In genomic region chr12:19485240-19485639, GRCh38 we compare ENCODE assay signal across 18 cellular contexts. TPM values are rescaled to one million over a fixed set of nuclear protein-coding genes. Genes with fewer than 3 reads are reported as not detected.
A peak's percentile ranks its signal among the peaks of the same experiment; 100 is the strongest.
DNase-seq lines count a peak whose midpoint lies in the region; ATAC-seq and TF ChIP-seq lines count a peak whose summit lies in the region.
"Had no signal": no experiment of that assay in that cellular context is flagged by ENCODE, and none has a peak within 500 bp of the region (broad histone marks: within the 10 kb centered on the region; RNA-seq: fewer than 3 reads in every experiment).

No MANE protein-coding gene starts in this region.

- peaks cover 74% of the 10 kb centered on the region for H3K36me3 Mint-ChIP-seq in stimulated activated naive CD8-positive, alpha-beta T cell treated with anti-CD3 and anti-CD28 coated beads, Interleukin-15, Interleukin-2, amounts not matched to agents 100 ng/mL and 50 ng/mL, for 24 hours (ENCODE audit: low read depth)
- peaks cover 88% of the 10 kb centered on the region for H3K36me3 Mint-ChIP-seq in activated T-helper 2 cell treated with anti-CD3 and anti-CD28 coated beads, Interferon-gamma antibody, Interleukin-2, Interleukin-4, amounts not matched to agents 10 μg/mL and 5 μg/mL and 100 μg/mL, durations not matched to agents 14 hours and 24 hours and 36 hours (ENCODE audit: low read depth)
- H3K36me3 Mint-ChIP-seq in immature natural killer cell: peaks cover 10 to 16% (median 14%) of the 10 kb centered on the region in 3 donors

- intact Hi-C loops in activated T-helper 2 cell treated with anti-CD3 and anti-CD28 coated beads, Interferon-gamma antibody, Interleukin-2, Interleukin-4, amounts not matched to agents 10 μg/mL and 5 μg/mL and 100 μg/mL, durations not matched to agents 14 hours and 24 hours and 36 hours (cut with micrococcal nuclease): no loop called here

- no peak for TF ChIP-seq CTCF in GM10266 (IDR thresholded peaks at IDR 0.05; ENCODE audit: control insufficient read depth, insufficient read depth, low read depth, missing control alignments)

- H3K4me1 Mint-ChIP-seq in stimulated activated naive CD8-positive, alpha-beta T cell treated with anti-CD3 and anti-CD28 coated beads, Interleukin-15, Interleukin-2, amounts not matched to agents 100 ng/mL and 50 ng/mL, for 24 hours (ENCODE audit: low read depth): peaks cover 92% of the 10 kb centered on the region
- H3K4me1 Mint-ChIP-seq in activated T-helper 2 cell treated with anti-CD3 and anti-CD28 coated beads, Interferon-gamma antibody, Interleukin-2, Interleukin-4, amounts not matched to agents 10 μg/mL and 5 μg/mL and 100 μg/mL, durations not matched to agents 14 hours and 24 hours and 36 hours (ENCODE audit: low read depth): peaks cover 52% of the 10 kb centered on the region
- H3K4me1 Mint-ChIP-seq in immature natural killer cell: peaks cover 76 to 98% of the 10 kb centered on the region in 2 donors

- H3K27me3 Mint-ChIP-seq in stimulated activated naive CD8-positive, alpha-beta T cell treated with anti-CD3 and anti-CD28 coated beads, Interleukin-15, Interleukin-2, amounts not matched to agents 100 ng/mL and 50 ng/mL, for 24 hours: no peaks in the 10 kb centered on the region
- H3K27me3 Mint-ChIP-seq in activated T-helper 2 cell treated with anti-CD3 and anti-CD28 coated beads, Interferon-gamma antibody, Interleukin-2, Interleukin-4, amounts not matched to agents 10 μg/mL and 5 μg/mL and 100 μg/mL, durations not matched to agents 14 hours and 24 hours and 36 hours (ENCODE audit: low read depth): no peaks in the 10 kb centered on the region
- H3K27me3 Mint-ChIP-seq in immature natural killer cell (ENCODE audit: low read depth in 3 of 3): peaks cover 0 to 4% (median 4%) of the 10 kb centered on the region in 3 donors

- no peak for DNase-seq in stimulated activated naive CD8-positive, alpha-beta T cell treated with anti-CD3 and anti-CD28 coated beads, Interleukin-15, Interleukin-2, amounts not matched to agents 100 U/mL and 50 U/mL, for 24 hours
- DNase-seq in activated T-helper 2 cell treated with anti-CD3 and anti-CD28 coated beads, Interferon-gamma antibody, Interleukin-2, Interleukin-4, amounts not matched to agents 10 μg/mL and 5 μg/mL and 100 μg/mL, durations not matched to agents 14 hours and 24 hours and 36 hours (ENCODE audit: low spot score): no peak
- DNase-seq in immature natural killer cell: no peak
- DNase-seq in GM10266 (ENCODE audit: extremely low spot score): no peak
- DNase-seq: amygdala, erythroblast, MM.1S, NCI-H1436 treated with DMSO at 0.1 percent for 48 hours, NCI-H2171, NCI-H526 had no signal

- peaks cover 5% of the 10 kb centered on the region for H3K9me3 Mint-ChIP-seq in stimulated activated naive CD8-positive, alpha-beta T cell treated with anti-CD3 and anti-CD28 coated beads, Interleukin-15, Interleukin-2, amounts not matched to agents 100 ng/mL and 50 ng/mL, for 24 hours
- H3K9me3 Mint-ChIP-seq in activated T-helper 2 cell treated with anti-CD3 and anti-CD28 coated beads, Interferon-gamma antibody, Interleukin-2, Interleukin-4, amounts not matched to agents 10 μg/mL and 5 μg/mL and 100 μg/mL, durations not matched to agents 14 hours and 24 hours and 36 hours: peaks cover 8% of the 10 kb centered on the region
- peaks cover 0 to 13% (median 9%) of the 10 kb centered on the region in 6 donors for H3K9me3 Mint-ChIP-seq in immature natural killer cell

- H3K27ac Mint-ChIP-seq in stimulated activated naive CD8-positive, alpha-beta T cell treated with anti-CD3 and anti-CD28 coated beads, Interleukin-15, Interleukin-2, amounts not matched to agents 100 ng/mL and 50 ng/mL, for 24 hours: peak overlapping the region; percentile 34
- H3K27ac Mint-ChIP-seq in activated T-helper 2 cell treated with anti-CD3 and anti-CD28 coated beads, Interferon-gamma antibody, Interleukin-2, Interleukin-4, amounts not matched to agents 10 μg/mL and 5 μg/mL and 100 μg/mL, durations not matched to agents 14 hours and 24 hours and 36 hours: peak overlapping the region; percentile 62
- peak overlapping the region; percentile 7 to 74 (median 50) for H3K27ac Mint-ChIP-seq in immature natural killer cell

- no peak overlapping the region for H3K4me3 Mint-ChIP-seq in stimulated activated naive CD8-positive, alpha-beta T cell treated with anti-CD3 and anti-CD28 coated beads, Interleukin-15, Interleukin-2, amounts not matched to agents 100 ng/mL and 50 ng/mL, for 24 hours
- no peak overlapping the region for H3K4me3 Mint-ChIP-seq in activated T-helper 2 cell treated with anti-CD3 and anti-CD28 coated beads, Interferon-gamma antibody, Interleukin-2, Interleukin-4, amounts not matched to agents 10 μg/mL and 5 μg/mL and 100 μg/mL, durations not matched to agents 14 hours and 24 hours and 36 hours (ENCODE audit: low read depth)
- peak overlapping the region in 3 of 5 donors; percentile 3 to 29 (median 10) for H3K4me3 Mint-ChIP-seq in immature natural killer cell
- H3K4me3 Mint-ChIP-seq: stimulated activated effector memory CD8-positive, alpha-beta T cell treated with anti-CD3 and anti-CD28 coated beads, Interleukin-12 subunit alpha, Interleukin-12 subunit beta, amount 100 ng/mL, for 72 hours had no signal

- no peak for ATAC-seq in stimulated activated naive CD8-positive, alpha-beta T cell treated with anti-CD3 and anti-CD28 coated beads, Interleukin-15, Interleukin-2, amounts not matched to agents 100 U/mL and 50 U/mL, for 24 hours
- ATAC-seq in HG02973 (IDR thresholded peaks at IDR 0.05; ENCODE audit: unreplicated experiment) (no peak), GM18867 (IDR thresholded peaks at IDR 0.05; ENCODE audit: unreplicated experiment) (no peak)
- ATAC-seq: activated CD4-positive, CD25-positive, alpha-beta regulatory T cell treated with anti-CD3 and anti-CD28 coated beads, Interleukin-2, amount 50 U/mL, for 24 hours; gastroesophageal sphincter; GM12878; SK-N-SH treated with all-trans-retinoic acid at 6 μM for 48 hours; stimulated activated effector memory CD8-positive, alpha-beta T cell treated with anti-CD3 and anti-CD28 coated beads, Interleukin-12 subunit alpha, Interleukin-12 subunit beta, amount 100 ng/mL, for 72 hours had no signal

RNA-seq across cellular contexts. Expression of gene AEBP2, which starts 45.9 kb away (rescaled TPM):
- total RNA-seq in activated T-helper 2 cell treated with anti-CD3 and anti-CD28 coated beads, Interferon-gamma antibody, Interleukin-2, Interleukin-4, amounts not matched to agents 10 μg/mL and 5 μg/mL and 100 μg/mL, durations not matched to agents 14 hours and 24 hours and 36 hours: 64.3 and 67.6 TPM in 2 replicates
- 10 to 100 TPM in 2 of 3 donors, 1 to 10 TPM in 1; 5.4 to 14.9 (median 11.8) TPM for polyA plus RNA-seq in immature natural killer cell

Comparison
In these comparisons a context has a peak if more than half of its experiments do, and no peak if none do; other contexts are left out.
1. H3K4me3 Mint-ChIP-seq: peak in immature natural killer cell (3 of 5); none in stimulated activated naive CD8-positive, alpha-beta T cell treated with anti-CD3 and anti-CD28 coated beads, Interleukin-15, Interleukin-2, amounts not matched to agents 100 ng/mL and 50 ng/mL, for 24 hours (single experiment) and activated T-helper 2 cell treated with anti-CD3 and anti-CD28 coated beads, Interferon-gamma antibody, Interleukin-2, Interleukin-4, amounts not matched to agents 10 μg/mL and 5 μg/mL and 100 μg/mL, durations not matched to agents 14 hours and 24 hours and 36 hours (single experiment).
2. Peak in every context shown above with its lines, with median percentiles within 50 percentile points of each other: H3K27ac Mint-ChIP-seq.